1 cellular context compared by ENCODE assay signal in the genomic region with DNA sequence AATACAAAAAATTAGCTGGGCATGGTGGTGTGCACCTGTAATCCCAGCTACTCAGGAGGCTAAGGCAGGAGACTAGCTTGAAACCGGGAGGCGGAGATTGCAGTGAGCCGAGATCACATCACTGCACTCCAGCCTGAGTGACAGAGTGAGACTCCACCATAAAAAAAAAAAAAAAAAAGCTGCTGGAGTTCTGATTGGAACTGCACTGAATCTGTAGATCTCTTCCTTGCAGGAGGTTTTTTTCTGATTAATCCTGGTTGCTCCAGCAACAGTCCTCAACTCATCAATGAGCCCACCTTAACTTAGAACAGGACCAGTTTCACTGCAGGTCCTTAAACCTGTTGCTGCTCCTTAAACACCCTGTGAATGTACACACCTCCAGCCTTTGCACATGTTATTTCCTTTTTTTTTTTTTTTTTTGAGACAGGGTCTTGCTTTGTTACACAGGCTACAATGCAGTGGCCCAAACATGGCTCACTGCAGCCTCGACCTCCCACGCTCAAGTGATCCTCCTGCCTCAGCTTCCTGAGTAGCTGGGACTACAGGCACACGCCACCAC.
TF ChIP-seq lines count a peak whose summit lies in the region.

No MANE protein-coding gene starts in this region.

TF ChIP-seq in K562, 482 proteins besides CTCF, POLR2A, EP300 and RAD21:
- TF ChIP-seq TAF7 (tag; IDR thresholded peaks at IDR 0.05) = no peak
- no peak for TF ChIP-seq HMG20B (CRISPR knock-in tag; IDR thresholded peaks at IDR 0.05)
- TF ChIP-seq ETS2 (tag; IDR thresholded peaks at IDR 0.05; ENCODE audit: borderline replicate concordance, poor library complexity, severe bottlenecking) = no peak
- TF ChIP-seq, protein P1, sequence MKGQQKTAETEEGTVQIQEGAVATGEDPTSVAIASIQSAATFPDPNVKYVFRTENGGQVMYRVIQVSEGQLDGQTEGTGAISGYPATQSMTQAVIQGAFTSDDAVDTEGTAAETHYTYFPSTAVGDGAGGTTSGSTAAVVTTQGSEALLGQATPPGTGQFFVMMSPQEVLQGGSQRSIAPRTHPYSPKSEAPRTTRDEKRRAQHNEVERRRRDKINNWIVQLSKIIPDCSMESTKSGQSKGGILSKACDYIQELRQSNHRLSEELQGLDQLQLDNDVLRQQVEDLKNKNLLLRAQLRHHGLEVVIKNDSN (CRISPR knock-in tag; IDR thresholded peaks at IDR 0.05) = no peak
- TF ChIP-seq GABPA (tag; conservative IDR thresholded peaks at IDR 0.05; ENCODE audit: low read depth) = no peak
- TF ChIP-seq, protein P2, sequence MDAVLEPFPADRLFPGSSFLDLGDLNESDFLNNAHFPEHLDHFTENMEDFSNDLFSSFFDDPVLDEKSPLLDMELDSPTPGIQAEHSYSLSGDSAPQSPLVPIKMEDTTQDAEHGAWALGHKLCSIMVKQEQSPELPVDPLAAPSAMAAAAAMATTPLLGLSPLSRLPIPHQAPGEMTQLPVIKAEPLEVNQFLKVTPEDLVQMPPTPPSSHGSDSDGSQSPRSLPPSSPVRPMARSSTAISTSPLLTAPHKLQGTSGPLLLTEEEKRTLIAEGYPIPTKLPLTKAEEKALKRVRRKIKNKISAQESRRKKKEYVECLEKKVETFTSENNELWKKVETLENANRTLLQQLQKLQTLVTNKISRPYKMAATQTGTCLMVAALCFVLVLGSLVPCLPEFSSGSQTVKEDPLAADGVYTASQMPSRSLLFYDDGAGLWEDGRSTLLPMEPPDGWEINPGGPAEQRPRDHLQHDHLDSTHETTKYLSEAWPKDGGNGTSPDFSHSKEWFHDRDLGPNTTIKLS (IDR thresholded peaks at IDR 0.05; ENCODE audit: borderline replicate concordance, low read depth) = no peak
- TF ChIP-seq PYGO2 (tag; IDR thresholded peaks at IDR 0.05) = no peak
- no peak for TF ChIP-seq CBX3 (IDR thresholded peaks at IDR 0.05; ENCODE audit: borderline replicate concordance in 1 of 2, low read length in 2 of 2)
- 0 out of 2 replicates have a peak, but pooled peaks have one; percentile 19 for TF ChIP-seq EGR1 (conservative IDR thresholded peaks at IDR 0.05)
- TF ChIP-seq, protein P3, sequence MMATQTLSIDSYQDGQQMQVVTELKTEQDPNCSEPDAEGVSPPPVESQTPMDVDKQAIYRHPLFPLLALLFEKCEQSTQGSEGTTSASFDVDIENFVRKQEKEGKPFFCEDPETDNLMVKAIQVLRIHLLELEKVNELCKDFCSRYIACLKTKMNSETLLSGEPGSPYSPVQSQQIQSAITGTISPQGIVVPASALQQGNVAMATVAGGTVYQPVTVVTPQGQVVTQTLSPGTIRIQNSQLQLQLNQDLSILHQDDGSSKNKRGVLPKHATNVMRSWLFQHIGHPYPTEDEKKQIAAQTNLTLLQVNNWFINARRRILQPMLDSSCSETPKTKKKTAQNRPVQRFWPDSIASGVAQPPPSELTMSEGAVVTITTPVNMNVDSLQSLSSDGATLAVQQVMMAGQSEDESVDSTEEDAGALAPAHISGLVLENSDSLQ (IDR thresholded peaks at IDR 0.05) = peak; percentile 84
- no peak for TF ChIP-seq FOXA1 (IDR thresholded peaks at IDR 0.05; ENCODE audit: borderline replicate concordance)
- TF ChIP-seq L3MBTL2 (IDR thresholded peaks at IDR 0.05) = no peak
- no peak for TF ChIP-seq FOXP1 (CRISPR knock-in tag; IDR thresholded peaks at IDR 0.05)
